In the genomic region with DNA sequence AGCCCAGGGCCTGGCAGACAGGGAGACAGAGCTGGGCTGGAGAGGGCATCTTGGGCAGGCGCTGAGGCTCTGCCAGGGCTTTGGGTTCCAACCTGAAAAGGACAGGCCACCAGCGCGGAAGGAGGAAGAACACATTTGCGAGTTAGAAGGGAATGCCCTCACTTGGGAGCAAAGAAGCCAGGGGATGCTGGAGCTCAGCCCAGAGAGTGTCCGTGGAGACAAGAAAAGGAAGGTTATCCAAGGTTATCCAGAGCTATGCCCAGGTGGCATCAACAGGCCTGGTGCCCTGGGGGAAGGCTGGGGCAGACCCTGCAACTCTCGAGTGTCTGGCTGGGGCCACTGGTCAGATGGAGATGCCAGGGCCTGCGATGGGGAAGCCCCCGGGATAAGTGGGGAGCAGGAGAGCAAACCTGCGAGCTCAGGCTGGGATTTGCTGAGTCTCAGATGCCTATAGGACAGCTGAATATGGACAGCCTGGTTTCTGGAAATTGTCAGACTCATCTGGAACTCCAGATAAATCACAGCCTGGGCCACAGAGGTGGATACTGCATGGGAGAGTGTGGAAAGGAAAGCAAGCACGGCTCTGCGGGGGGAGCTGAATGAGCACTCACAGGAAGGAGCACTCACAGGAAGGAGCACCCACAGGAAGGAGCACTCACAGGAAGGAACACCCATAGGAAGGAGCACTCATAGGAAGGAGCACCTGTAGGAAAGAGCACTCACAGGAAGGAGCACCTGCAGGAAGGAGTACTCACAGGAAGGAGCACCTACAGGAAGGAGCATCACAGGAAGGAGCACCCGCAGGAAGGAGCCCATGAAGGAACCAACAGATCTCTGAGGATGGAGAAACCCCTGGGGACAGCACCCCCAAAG, we compare ENCODE assay signal across 1 cellular context.
A peak's percentile ranks its signal among the peaks of the same experiment; 100 is the strongest.
TF ChIP-seq lines count a peak whose summit lies in the region.

No MANE protein-coding gene starts in this region.

TF ChIP-seq in HepG2, 621 proteins besides CTCF, POLR2A, EP300 and RAD21:
- TF ChIP-seq ZNF138 (CRISPR knock-in tag; IDR thresholded peaks at IDR 0.05; ENCODE audit: low read depth), result no peak
- TF ChIP-seq, protein P1, sequence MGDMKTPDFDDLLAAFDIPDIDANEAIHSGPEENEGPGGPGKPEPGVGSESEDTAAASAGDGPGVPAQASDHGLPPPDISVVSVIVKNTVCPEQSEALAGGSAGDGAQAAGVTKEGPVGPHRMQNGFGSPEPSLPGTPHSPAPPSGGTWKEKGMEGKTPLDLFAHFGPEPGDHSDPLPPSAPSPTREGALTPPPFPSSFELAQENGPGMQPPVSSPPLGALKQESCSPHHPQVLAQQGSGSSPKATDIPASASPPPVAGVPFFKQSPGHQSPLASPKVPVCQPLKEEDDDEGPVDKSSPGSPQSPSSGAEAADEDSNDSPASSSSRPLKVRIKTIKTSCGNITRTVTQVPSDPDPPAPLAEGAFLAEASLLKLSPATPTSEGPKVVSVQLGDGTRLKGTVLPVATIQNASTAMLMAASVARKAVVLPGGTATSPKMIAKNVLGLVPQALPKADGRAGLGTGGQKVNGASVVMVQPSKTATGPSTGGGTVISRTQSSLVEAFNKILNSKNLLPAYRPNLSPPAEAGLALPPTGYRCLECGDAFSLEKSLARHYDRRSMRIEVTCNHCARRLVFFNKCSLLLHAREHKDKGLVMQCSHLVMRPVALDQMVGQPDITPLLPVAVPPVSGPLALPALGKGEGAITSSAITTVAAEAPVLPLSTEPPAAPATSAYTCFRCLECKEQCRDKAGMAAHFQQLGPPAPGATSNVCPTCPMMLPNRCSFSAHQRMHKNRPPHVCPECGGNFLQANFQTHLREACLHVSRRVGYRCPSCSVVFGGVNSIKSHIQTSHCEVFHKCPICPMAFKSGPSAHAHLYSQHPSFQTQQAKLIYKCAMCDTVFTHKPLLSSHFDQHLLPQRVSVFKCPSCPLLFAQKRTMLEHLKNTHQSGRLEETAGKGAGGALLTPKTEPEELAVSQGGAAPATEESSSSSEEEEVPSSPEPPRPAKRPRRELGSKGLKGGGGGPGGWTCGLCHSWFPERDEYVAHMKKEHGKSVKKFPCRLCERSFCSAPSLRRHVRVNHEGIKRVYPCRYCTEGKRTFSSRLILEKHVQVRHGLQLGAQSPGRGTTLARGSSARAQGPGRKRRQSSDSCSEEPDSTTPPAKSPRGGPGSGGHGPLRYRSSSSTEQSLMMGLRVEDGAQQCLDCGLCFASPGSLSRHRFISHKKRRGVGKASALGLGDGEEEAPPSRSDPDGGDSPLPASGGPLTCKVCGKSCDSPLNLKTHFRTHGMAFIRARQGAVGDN (CRISPR knock-in tag; IDR thresholded peaks at IDR 0.05), result no peak
- TF ChIP-seq, protein P2, sequence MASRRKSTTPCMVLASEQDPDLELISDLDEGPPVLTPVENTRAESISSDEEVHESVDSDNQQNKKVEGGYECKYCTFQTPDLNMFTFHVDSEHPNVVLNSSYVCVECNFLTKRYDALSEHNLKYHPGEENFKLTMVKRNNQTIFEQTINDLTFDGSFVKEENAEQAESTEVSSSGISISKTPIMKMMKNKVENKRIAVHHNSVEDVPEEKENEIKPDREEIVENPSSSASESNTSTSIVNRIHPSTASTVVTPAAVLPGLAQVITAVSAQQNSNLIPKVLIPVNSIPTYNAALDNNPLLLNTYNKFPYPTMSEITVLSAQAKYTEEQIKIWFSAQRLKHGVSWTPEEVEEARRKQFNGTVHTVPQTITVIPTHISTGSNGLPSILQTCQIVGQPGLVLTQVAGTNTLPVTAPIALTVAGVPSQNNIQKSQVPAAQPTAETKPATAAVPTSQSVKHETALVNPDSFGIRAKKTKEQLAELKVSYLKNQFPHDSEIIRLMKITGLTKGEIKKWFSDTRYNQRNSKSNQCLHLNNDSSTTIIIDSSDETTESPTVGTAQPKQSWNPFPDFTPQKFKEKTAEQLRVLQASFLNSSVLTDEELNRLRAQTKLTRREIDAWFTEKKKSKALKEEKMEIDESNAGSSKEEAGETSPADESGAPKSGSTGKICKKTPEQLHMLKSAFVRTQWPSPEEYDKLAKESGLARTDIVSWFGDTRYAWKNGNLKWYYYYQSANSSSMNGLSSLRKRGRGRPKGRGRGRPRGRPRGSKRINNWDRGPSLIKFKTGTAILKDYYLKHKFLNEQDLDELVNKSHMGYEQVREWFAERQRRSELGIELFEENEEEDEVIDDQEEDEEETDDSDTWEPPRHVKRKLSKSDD (CRISPR knock-in tag; IDR thresholded peaks at IDR 0.05; ENCODE audit: low read depth), result no peak
- TF ChIP-seq ZNF263 (CRISPR knock-in tag; IDR thresholded peaks at IDR 0.05), result peak; percentile 91
- TF ChIP-seq HOXD1 (CRISPR knock-in tag; IDR thresholded peaks at IDR 0.05), result no peak
- no peak for TF ChIP-seq ERF (CRISPR knock-in tag; IDR thresholded peaks at IDR 0.05)
- no peak for TF ChIP-seq CENPT (CRISPR knock-in tag; IDR thresholded peaks at IDR 0.05; ENCODE audit: low read depth)
